In the genomic region with DNA sequence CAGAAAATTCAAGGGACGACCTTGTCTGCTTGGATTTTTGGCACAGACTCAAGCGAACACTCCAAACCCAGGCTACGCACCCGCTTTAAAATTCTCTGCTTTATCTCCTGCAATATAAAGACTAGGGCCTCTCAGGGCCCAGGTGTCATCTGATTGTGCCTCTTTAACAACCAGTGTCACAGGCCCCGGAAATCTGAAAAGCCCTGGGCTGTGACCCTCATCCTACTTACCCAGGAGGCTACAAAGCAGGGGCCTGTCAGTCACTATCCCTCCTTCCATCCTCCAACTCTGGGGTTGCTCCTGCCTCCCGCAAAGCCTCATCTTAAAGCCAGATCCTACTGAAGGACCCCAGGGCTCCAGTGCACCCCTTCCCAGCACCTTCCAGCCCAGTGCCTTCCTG, we compare ENCODE assay signal across 3 cellular contexts.
A peak's percentile ranks its signal among the peaks of the same experiment; 100 is the strongest.
TF ChIP-seq lines count a peak whose summit lies in the region.

No MANE protein-coding gene starts in this region.

TF ChIP-seq in GM23338, 12 proteins besides CTCF, POLR2A, EP300 and RAD21 (continues in another document):
- no peak for TF ChIP-seq CREB1 (CRISPR knock-in tag; IDR thresholded peaks at IDR 0.05; ENCODE audit: low read depth)
- no peak for TF ChIP-seq JUNB (IDR thresholded peaks at IDR 0.05; ENCODE audit: unreplicated experiment)
- TF ChIP-seq, protein P1, sequence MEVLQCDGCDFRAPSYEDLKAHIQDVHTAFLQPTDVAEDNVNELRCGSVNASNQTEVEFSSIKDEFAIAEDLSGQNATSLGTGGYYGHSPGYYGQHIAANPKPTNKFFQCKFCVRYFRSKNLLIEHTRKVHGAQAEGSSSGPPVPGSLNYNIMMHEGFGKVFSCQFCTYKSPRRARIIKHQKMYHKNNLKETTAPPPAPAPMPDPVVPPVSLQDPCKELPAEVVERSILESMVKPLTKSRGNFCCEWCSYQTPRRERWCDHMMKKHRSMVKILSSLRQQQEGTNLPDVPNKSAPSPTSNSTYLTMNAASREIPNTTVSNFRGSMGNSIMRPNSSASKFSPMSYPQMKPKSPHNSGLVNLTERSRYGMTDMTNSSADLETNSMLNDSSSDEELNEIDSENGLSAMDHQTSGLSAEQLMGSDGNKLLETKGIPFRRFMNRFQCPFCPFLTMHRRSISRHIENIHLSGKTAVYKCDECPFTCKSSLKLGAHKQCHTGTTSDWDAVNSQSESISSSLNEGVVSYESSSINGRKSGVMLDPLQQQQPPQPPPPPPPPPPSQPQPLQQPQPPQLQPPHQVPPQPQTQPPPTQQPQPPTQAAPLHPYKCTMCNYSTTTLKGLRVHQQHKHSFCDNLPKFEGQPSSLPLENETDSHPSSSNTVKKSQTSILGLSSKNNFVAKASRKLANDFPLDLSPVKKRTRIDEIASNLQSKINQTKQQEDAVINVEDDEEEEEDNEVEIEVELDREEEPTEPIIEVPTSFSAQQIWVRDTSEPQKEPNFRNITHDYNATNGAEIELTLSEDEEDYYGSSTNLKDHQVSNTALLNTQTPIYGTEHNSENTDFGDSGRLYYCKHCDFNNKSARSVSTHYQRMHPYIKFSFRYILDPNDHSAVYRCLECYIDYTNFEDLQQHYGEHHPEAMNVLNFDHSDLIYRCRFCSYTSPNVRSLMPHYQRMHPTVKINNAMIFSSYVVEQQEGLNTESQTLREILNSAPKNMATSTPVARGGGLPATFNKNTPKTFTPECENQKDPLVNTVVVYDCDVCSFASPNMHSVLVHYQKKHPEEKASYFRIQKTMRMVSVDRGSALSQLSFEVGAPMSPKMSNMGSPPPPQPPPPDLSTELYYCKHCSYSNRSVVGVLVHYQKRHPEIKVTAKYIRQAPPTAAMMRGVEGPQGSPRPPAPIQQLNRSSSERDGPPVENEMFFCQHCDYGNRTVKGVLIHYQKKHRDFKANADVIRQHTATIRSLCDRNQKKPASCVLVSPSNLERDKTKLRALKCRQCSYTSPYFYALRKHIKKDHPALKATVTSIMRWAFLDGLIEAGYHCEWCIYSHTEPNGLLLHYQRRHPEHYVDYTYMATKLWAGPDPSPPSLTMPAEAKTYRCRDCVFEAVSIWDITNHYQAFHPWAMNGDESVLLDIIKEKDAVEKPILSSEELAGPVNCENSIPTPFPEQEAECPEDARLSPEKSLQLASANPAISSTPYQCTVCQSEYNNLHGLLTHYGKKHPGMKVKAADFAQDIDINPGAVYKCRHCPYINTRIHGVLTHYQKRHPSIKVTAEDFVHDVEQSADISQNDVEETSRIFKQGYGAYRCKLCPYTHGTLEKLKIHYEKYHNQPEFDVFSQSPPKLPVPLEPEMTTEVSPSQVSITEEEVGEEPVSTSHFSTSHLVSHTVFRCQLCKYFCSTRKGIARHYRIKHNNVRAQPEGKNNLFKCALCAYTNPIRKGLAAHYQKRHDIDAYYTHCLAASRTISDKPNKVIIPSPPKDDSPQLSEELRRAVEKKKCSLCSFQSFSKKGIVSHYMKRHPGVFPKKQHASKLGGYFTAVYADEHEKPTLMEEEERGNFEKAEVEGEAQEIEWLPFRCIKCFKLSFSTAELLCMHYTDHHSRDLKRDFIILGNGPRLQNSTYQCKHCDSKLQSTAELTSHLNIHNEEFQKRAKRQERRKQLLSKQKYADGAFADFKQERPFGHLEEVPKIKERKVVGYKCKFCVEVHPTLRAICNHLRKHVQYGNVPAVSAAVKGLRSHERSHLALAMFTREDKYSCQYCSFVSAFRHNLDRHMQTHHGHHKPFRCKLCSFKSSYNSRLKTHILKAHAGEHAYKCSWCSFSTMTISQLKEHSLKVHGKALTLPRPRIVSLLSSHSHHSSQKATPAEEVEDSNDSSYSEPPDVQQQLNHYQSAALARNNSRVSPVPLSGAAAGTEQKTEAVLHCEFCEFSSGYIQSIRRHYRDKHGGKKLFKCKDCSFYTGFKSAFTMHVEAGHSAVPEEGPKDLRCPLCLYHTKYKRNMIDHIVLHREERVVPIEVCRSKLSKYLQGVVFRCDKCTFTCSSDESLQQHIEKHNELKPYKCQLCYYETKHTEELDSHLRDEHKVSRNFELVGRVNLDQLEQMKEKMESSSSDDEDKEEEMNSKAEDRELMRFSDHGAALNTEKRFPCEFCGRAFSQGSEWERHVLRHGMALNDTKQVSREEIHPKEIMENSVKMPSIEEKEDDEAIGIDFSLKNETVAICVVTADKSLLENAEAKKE (CRISPR knock-in tag; IDR thresholded peaks at IDR 0.05), result no peak
- TF ChIP-seq EZH2phosphoT487 (IDR thresholded peaks at IDR 0.05; ENCODE audit: unreplicated experiment), result no peak

TF ChIP-seq in K562, 482 proteins besides CTCF, POLR2A, EP300 and RAD21:
- TF ChIP-seq POLR2AphosphoS5 (IDR thresholded peaks at IDR 0.05; ENCODE audit: control insufficient read depth, insufficient read depth, low read depth, low read length) (peak; percentile 14; the same call in 1 of the 2 replicates), SIX5 (IDR thresholded peaks at IDR 0.05; ENCODE audit: borderline replicate concordance in 1 of 2, insufficient read depth in 1 of 2, low read depth in 1 of 2, low read length in 2 of 2) (no peak), ZNF121 (CRISPR knock-in tag; conservative IDR thresholded peaks at IDR 0.05) (no peak), NFIC (IDR thresholded peaks at IDR 0.05) (0 out of 2 replicates have a peak, but pooled peaks have one; percentile 23)
- TF ChIP-seq, protein P2, sequence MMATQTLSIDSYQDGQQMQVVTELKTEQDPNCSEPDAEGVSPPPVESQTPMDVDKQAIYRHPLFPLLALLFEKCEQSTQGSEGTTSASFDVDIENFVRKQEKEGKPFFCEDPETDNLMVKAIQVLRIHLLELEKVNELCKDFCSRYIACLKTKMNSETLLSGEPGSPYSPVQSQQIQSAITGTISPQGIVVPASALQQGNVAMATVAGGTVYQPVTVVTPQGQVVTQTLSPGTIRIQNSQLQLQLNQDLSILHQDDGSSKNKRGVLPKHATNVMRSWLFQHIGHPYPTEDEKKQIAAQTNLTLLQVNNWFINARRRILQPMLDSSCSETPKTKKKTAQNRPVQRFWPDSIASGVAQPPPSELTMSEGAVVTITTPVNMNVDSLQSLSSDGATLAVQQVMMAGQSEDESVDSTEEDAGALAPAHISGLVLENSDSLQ (IDR thresholded peaks at IDR 0.05), result peak; percentile 41; the same call in 1 of the 2 replicates

TF ChIP-seq in SK-N-SH, 30 proteins besides CTCF, POLR2A, EP300 and RAD21:
- TF ChIP-seq RCOR1 (IDR thresholded peaks at IDR 0.05; ENCODE audit: low read length), result no peak
- TF ChIP-seq SMC3 (IDR thresholded peaks at IDR 0.05; ENCODE audit: low read depth, low read length), result no peak
TF ChIP-seq in SK-N-SH: peak in this region for 0.
